8 cellular contexts compared by ENCODE assay signal in genomic region chr16:29862884-29863668, GRCh38. TPM values are rescaled to one million over a fixed set of nuclear protein-coding genes. Genes with fewer than 3 reads are reported as not detected.
A peak's percentile ranks its signal among the peaks of the same experiment; 100 is the strongest.
DNase-seq lines count a peak whose midpoint lies in the region; ATAC-seq and TF ChIP-seq lines count a peak whose summit lies in the region.

Gene CDIPT (minus strand): TSS chr16:29863226. CDS start chr16:29862857, 369 bp downstream.

- H3K36me3 Mint-ChIP-seq in activated naive CD4-positive, alpha-beta T cell treated with anti-CD3 and anti-CD28 coated beads, Interleukin-2, amount 50 U/mL, for 72 hours = peaks cover 6 to 12% of the 10 kb centered on the region in 2 donors

- no peaks in the 10 kb centered on the region for H3K9me3 Mint-ChIP-seq in activated naive CD4-positive, alpha-beta T cell treated with anti-CD3 and anti-CD28 coated beads, Interleukin-2, amount 50 U/mL, for 72 hours

- H3K27ac Mint-ChIP-seq in activated naive CD4-positive, alpha-beta T cell treated with anti-CD3 and anti-CD28 coated beads, Interleukin-2, amount 50 U/mL, for 72 hours = peak within 1 kb of the TSS; percentile 97 to 99

- peak; percentile 88 for TF ChIP-seq CTCF in GM10266 (IDR thresholded peaks at IDR 0.05; ENCODE audit: control insufficient read depth, insufficient read depth, low read depth, missing control alignments)

- DNase-seq in GM10266 (ENCODE audit: extremely low spot score) = peak; percentile 96
- DNase-seq in NCI-H1092 treated with DMSO at 0.1 percent for 48 hours (lab: John Stamatoyannopoulos, UW) = peak; percentile 98
- DNase-seq in SKM-1 (lab: John Stamatoyannopoulos, UW; ENCODE audit: unreplicated experiment) = peak; percentile 93
- DNase-seq in activated naive CD4-positive, alpha-beta T cell treated with anti-CD3 and anti-CD28 coated beads, Interleukin-2, amount 50 U/mL, for 72 hours (ENCODE audit: low spot score in 2 of 2) = peak; percentile 87 to 92
- DNase-seq in glomerular endothelial cell (ENCODE audit: extremely low read depth, low read depth, low spot score) = peak; percentile 97
- DNase-seq in occipital lobe (lab: John Stamatoyannopoulos, UW) = peak; percentile 92

- H3K27ac ChIP-seq in temporal lobe (ENCODE audit: low read depth, low read length) = peak within 1 kb of the TSS; percentile 95

- ATAC-seq in HG02588 (IDR thresholded peaks at IDR 0.05; ENCODE audit: unreplicated experiment) = peak; percentile 92
- peak; percentile 90 to 99 for ATAC-seq in activated naive CD4-positive, alpha-beta T cell treated with anti-CD3 and anti-CD28 coated beads, Interleukin-2, amount 50 U/mL, for 72 hours

RNA-seq across cellular contexts. Expression of gene CDIPT, which starts in this region (rescaled TPM):
- total RNA-seq in activated naive CD4-positive, alpha-beta T cell treated with anti-CD3 and anti-CD28 coated beads, Interleukin-2, amount 50 U/mL, for 72 hours = 10 to 100 TPM; 39.4 to 40.6 TPM
- total RNA-seq in glomerular endothelial cell (90.4 and 91.4 TPM in 2 replicates), occipital lobe (47.1 TPM), temporal lobe (47.9 TPM)

Comparison
In these comparisons a context has a peak if more than half of its experiments do, and no peak if none do; other contexts are left out.
1. Peak in every context shown above with its lines: DNase-seq, ATAC-seq and H3K27ac ChIP-seq.